In the genomic region with DNA sequence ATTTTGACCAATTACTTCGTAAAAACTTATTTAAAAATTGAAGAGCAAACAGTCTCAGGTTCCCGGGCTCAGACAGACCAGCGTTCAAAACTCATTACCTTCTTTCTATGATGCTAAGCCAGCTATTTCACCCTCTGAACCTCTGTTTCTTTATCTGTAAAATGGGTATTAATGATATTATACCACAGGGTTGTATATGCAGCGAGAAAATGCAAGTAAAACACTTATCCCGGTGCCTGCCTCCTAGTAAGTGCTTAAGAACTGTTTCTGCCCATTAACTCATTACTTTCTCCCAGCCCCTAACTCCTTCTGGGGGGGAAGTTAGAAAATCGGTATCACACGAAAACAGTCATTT, we compare ENCODE assay signal across 9 cellular contexts. TPM values are rescaled to one million over a fixed set of nuclear protein-coding genes. Genes with fewer than 3 reads are reported as not detected.
DNase-seq lines count a peak whose midpoint lies in the region; ATAC-seq and TF ChIP-seq lines count a peak whose summit lies in the region.
"Had no signal": no experiment of that assay in that cellular context is flagged by ENCODE, and none has a peak within 500 bp of the region (broad histone marks: within the 10 kb centered on the region; RNA-seq: fewer than 3 reads in every experiment).

No MANE protein-coding gene starts in this region.

- H3K9ac ChIP-seq in endodermal cell (ENCODE audit: extremely low read depth, low read length, poor library complexity, severe bottlenecking) = no peak overlapping the region

- peaks cover 4% of the 10 kb centered on the region for H3K27me3 Mint-ChIP-seq in CD8-positive, alpha-beta T cell (ENCODE audit: low read depth)
- H3K27me3 Mint-ChIP-seq in endodermal cell (ENCODE audit: insufficient read depth) = peaks cover 6% of the 10 kb centered on the region
- peaks cover 8% of the 10 kb centered on the region for H3K27me3 Mint-ChIP-seq in osteocyte (ENCODE audit: unreplicated experiment)

- peaks cover 44% of the 10 kb centered on the region for H3K79me2 ChIP-seq in PC-9 (ENCODE audit: low read depth)

- peaks cover 2% of the 10 kb centered on the region for H3K36me3 Mint-ChIP-seq in CD8-positive, alpha-beta T cell
- no peaks in the 10 kb centered on the region for H3K36me3 Mint-ChIP-seq in endodermal cell (ENCODE audit: low read depth)
- no peaks in the 10 kb centered on the region for H3K36me3 Mint-ChIP-seq in osteocyte (ENCODE audit: unreplicated experiment)

- peak overlapping the region; percentile 99 for H3K4me3 Mint-ChIP-seq in CD8-positive, alpha-beta T cell
- H3K4me3 Mint-ChIP-seq in endodermal cell (peak overlapping the region; percentile 96), osteocyte (ENCODE audit: unreplicated experiment) (peak overlapping the region; percentile 99)

- CTCF ChIA-PET in CD8-positive, alpha-beta T cell (lab: Charles Lee) = interaction anchor here (1.5 kb wide), 1 partner anchor 12 kb away, joined by 3 read pairs; no protein-coding TSS in a partner anchor
- CTCF ChIA-PET in PC-9 (lab: Charles Lee) = no interaction called here

- BruUV-seq in PC-9 (replicated peaks; lab: Mats Ljungman, UMichigan) = no TSS peak

- intact Hi-C loops in CD8-positive, alpha-beta T cell (cut with DNase I, micrococcal nuclease) = loop anchor here (2.0 to 10.0 kb wide), 5 partner anchors 52 to 550 kb away; a partner anchor contains a TSS
- intact Hi-C loops in PC-9 (cut with micrococcal nuclease; ENCODE audit: unreplicated experiment) = loop anchor here (1.0 kb wide), 3 partner anchors 29 to 287 kb away; a partner anchor contains a TSS

- POLR2A ChIA-PET in CD8-positive, alpha-beta T cell (lab: Charles Lee) = no interaction called here
- POLR2A ChIA-PET in PC-9 (lab: Charles Lee; ENCODE audit: unreplicated experiment) = no interaction called here

- peak overlapping the region; percentile 65 for H3K4me2 ChIP-seq in PC-9

- peak overlapping the region; percentile 67 for H2AFZ ChIP-seq in PC-9

- no peak for ATAC-seq in CD8-positive, alpha-beta T cell
- no peak for ATAC-seq in GM19452 (IDR thresholded peaks at IDR 0.05; ENCODE audit: unreplicated experiment)

- peaks cover 18% of the 10 kb centered on the region; the same call in 1 of the 2 replicates for H3F3A ChIP-seq in PC-9 (ENCODE audit: insufficient read depth, low read depth)

- H3K9me3 Mint-ChIP-seq in CD8-positive, alpha-beta T cell = no peaks in the 10 kb centered on the region
- H3K9me3 Mint-ChIP-seq in endodermal cell = no peaks in the 10 kb centered on the region
- no peaks in the 10 kb centered on the region for H3K9me3 Mint-ChIP-seq in osteocyte (ENCODE audit: unreplicated experiment)

- TF ChIP-seq CTCF in CD8-positive, alpha-beta T cell (IDR thresholded peaks at IDR 0.05) = no peak
- no peak for TF ChIP-seq CTCF in PC-9 (conservative IDR thresholded peaks at IDR 0.05)
- TF ChIP-seq CTCF in endodermal cell (conservative IDR thresholded peaks at IDR 0.05) = no peak
- no peak for TF ChIP-seq CTCF in osteocyte (IDR thresholded peaks at IDR 0.05)

- DNase-seq in CD8-positive, alpha-beta T cell = no peak
- DNase-seq in PC-9 (no peak), endodermal cell (no peak), osteocyte (ENCODE audit: extremely low spot score, unreplicated experiment) (no peak), NCI-H1105 treated with DMSO at 0.1 percent for 48 hours (lab: John Stamatoyannopoulos, UW) (no peak), KG1 (lab: John Stamatoyannopoulos, UW) (no peak)
- no peak for DNase-seq in stimulated activated CD4-positive, alpha-beta T cell treated with anti-CD3 and anti-CD28 coated beads, Interleukin-12 subunit alpha, Interleukin-12 subunit beta, amount 100 ng/mL, for 4 hours

- no peaks in the 10 kb centered on the region for H3K36me3 ChIP-seq in CD8-positive, alpha-beta T cell (ENCODE audit: insufficient read depth, low read length)
- H3K36me3 ChIP-seq in PC-9 (ENCODE audit: low read depth) = no peaks in the 10 kb centered on the region
- H3K36me3 ChIP-seq in endodermal cell (ENCODE audit: control insufficient read depth, insufficient read depth, low read length) = no peaks in the 10 kb centered on the region

- WGBS in endodermal cell (ENCODE audit: insufficient coverage in 1 of 2, insufficient read length in 1 of 2), 2 experiments = 0 to 40% methylated on average over 3 to 7 of the region's 7 CpGs

- peaks cover 7% of the 10 kb centered on the region for H3K4me1 ChIP-seq in CD8-positive, alpha-beta T cell (ENCODE audit: insufficient read depth, low read length)
- peaks cover 9% of the 10 kb centered on the region for H3K4me1 ChIP-seq in PC-9 (replicated peaks; ENCODE audit: insufficient read depth)
- H3K4me1 ChIP-seq in endodermal cell (ENCODE audit: control insufficient read depth, insufficient read depth, low read length) = no peaks in the 10 kb centered on the region

- no peaks in the 10 kb centered on the region for H3K9me2 ChIP-seq in PC-9 (ENCODE audit: insufficient read depth)

- H3K27me3 ChIP-seq in CD8-positive, alpha-beta T cell (ENCODE audit: insufficient read depth, low read length) = no peaks in the 10 kb centered on the region
- H3K27me3 ChIP-seq in PC-9 (ENCODE audit: insufficient read depth, low read depth) (no peaks in the 10 kb centered on the region), endodermal cell (ENCODE audit: control insufficient read depth, insufficient read depth, low read length, poor library complexity, severe bottlenecking) (no peaks in the 10 kb centered on the region)

- H3K4me3 ChIP-seq in CD8-positive, alpha-beta T cell (ENCODE audit: low read depth, low read length) = peak overlapping the region; percentile 91
- H3K4me3 ChIP-seq in PC-9 (peak overlapping the region; percentile 80; the same call in 1 of the 2 replicates), endodermal cell (ENCODE audit: low read length) (peak overlapping the region; percentile 89)

- no peaks in the 10 kb centered on the region for H3K9me3 ChIP-seq in CD8-positive, alpha-beta T cell (ENCODE audit: low read length)
- H3K9me3 ChIP-seq in PC-9 (ENCODE audit: insufficient read depth, low read depth) = no peaks in the 10 kb centered on the region
- H3K9me3 ChIP-seq in endodermal cell (ENCODE audit: control insufficient read depth, low read length) = no peaks in the 10 kb centered on the region

- H4K20me1 ChIP-seq in PC-9 (ENCODE audit: insufficient read depth) = peaks cover 30% of the 10 kb centered on the region

- H3K27ac Mint-ChIP-seq in CD8-positive, alpha-beta T cell = peak overlapping the region; percentile 97
- H3K27ac Mint-ChIP-seq in endodermal cell (peak overlapping the region; percentile 95), osteocyte (ENCODE audit: unreplicated experiment) (peak overlapping the region; percentile 93)

- peak overlapping the region; percentile 64 for H3K27ac ChIP-seq in CD8-positive, alpha-beta T cell (ENCODE audit: low read depth, low read length)
- H3K27ac ChIP-seq in PC-9 = no peak overlapping the region
- no peak overlapping the region for H3K27ac ChIP-seq in endodermal cell (ENCODE audit: low read depth, low read length)

- peaks cover 37% of the 10 kb centered on the region for H3K4me1 Mint-ChIP-seq in CD8-positive, alpha-beta T cell (ENCODE audit: low read depth)
- H3K4me1 Mint-ChIP-seq in endodermal cell (peaks cover 18% of the 10 kb centered on the region), osteocyte (ENCODE audit: unreplicated experiment) (peaks cover 44% of the 10 kb centered on the region)

RNA-seq across cellular contexts. Expression of a gene that starts 0.4 kb away (rescaled TPM):
- total RNA-seq in CD8-positive, alpha-beta T cell = 1 to 10 TPM; 6.4 to 7.8 TPM
- total RNA-seq in PC-9 (2021) (77.8 and 90.2 TPM in 2 replicates), endodermal cell (10 to 100 TPM; 63.9 to 68.1 TPM), osteocyte (14.8 and 16.5 TPM in 2 replicates)
- 59.4 TPM for polyA plus RNA-seq in endodermal cell (2013, experiment 1 of 2)
- 56.1 TPM for polyA plus RNA-seq in endodermal cell (2013, experiment 2 of 2)

RNA-seq across cellular contexts. Expression of a gene that starts 41.0 kb away (rescaled TPM):
- not detected for total RNA-seq in CD8-positive, alpha-beta T cell
- total RNA-seq in PC-9 (2021) = 3.8 and 5.4 TPM in 2 replicates
- total RNA-seq in endodermal cell = under 1 TPM in 1 of 2 donors, not detected in 1; 0.29 TPM
- not detected for polyA plus RNA-seq in endodermal cell (2013, experiment 1 of 2)
- not detected for polyA plus RNA-seq in endodermal cell (2013, experiment 2 of 2)
- not detected in 2 replicates for total RNA-seq in osteocyte
- total RNA-seq: subcutaneous adipose tissue had no signal
